In the genomic region with DNA sequence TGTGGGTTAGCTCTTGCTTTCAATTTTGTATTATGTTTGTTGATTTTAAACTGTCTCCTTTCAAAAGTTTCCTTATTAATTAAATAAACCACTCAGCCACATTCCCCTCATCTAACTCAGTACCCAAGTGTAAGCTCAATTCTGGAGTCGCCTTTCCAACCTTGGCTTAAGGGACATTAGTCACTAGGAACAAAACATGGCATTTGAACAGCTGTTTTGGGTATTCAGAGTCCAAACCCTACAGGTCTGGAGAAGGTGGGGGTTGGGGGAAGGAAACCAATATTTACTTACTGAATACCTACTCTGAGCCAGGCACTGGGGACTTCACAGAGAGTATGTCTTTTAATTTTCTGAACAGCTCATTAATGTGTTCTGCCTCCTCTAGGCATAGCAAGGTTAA, we compare ENCODE assay signal across 25 cellular contexts.
DNase-seq lines count a peak whose midpoint lies in the region; ATAC-seq and TF ChIP-seq lines count a peak whose summit lies in the region.
"Had no signal": no experiment of that assay in that cellular context is flagged by ENCODE, and none has a peak within 500 bp of the region (broad histone marks: within the 10 kb centered on the region; RNA-seq: fewer than 3 reads in every experiment).

No MANE protein-coding gene starts in this region.

- H3K36me3 Mint-ChIP-seq in nephron (ENCODE audit: low read depth), result no peaks in the 10 kb centered on the region
- H3K36me3 Mint-ChIP-seq: immature natural killer cell; stimulated activated memory B cell treated with anti-CD40 and anti-IgM and Interleukin-4, amounts not matched to agents 10 μg/mL and 1 μg/mL and 100 μg/mL, for 72 hours had no signal

- H3K4me1 ChIP-seq in adipocyte (ENCODE audit: control insufficient read depth, insufficient read depth, low read length), result peaks cover 44% of the 10 kb centered on the region

- H3K36me3 ChIP-seq in adipocyte (ENCODE audit: control insufficient read depth, insufficient read depth, low read length, severe bottlenecking), result no peaks in the 10 kb centered on the region
- H3K36me3 ChIP-seq: ascending aorta, upper lobe of left lung had no signal

- peak overlapping the region in 1 of 3 experiments; percentile 14 for H3K4me3 Mint-ChIP-seq in nephron
- H3K4me3 Mint-ChIP-seq: activated B cell treated with CpG ODN at 0.5 μM for 24 hours; activated CD8-positive, alpha-beta T cell treated with anti-CD3 and anti-CD28 coated beads, Interleukin-2, amount 10 ng/mL, durations not matched to agents 7 days and 5 days; activated T-cell treated with anti-CD3 and anti-CD28 coated beads, Interleukin-2, amount 50 U/mL, for 4 hours; immature natural killer cell; stimulated activated memory B cell treated with anti-CD40 and anti-IgM and Interleukin-4, amounts not matched to agents 10 μg/mL and 1 μg/mL and 100 μg/mL, for 72 hours had no signal

- H3K9me3 Mint-ChIP-seq in nephron, result no peaks in the 10 kb centered on the region
- H3K9me3 Mint-ChIP-seq: activated B cell treated with CpG ODN at 0.5 μM for 24 hours; activated T-cell treated with anti-CD3 and anti-CD28 coated beads, Interleukin-2, amount 50 U/mL, for 4 hours; immature natural killer cell; stimulated activated memory B cell treated with anti-CD40 and anti-IgM and Interleukin-4, amounts not matched to agents 10 μg/mL and 1 μg/mL and 100 μg/mL, for 72 hours had no signal

- no peaks in the 10 kb centered on the region for H3K27me3 Mint-ChIP-seq in nephron (ENCODE audit: low read depth)
- H3K27me3 Mint-ChIP-seq: activated B cell treated with CpG ODN at 0.5 μM for 24 hours; stimulated activated memory B cell treated with anti-CD40 and anti-IgM and Interleukin-4, amounts not matched to agents 10 μg/mL and 1 μg/mL and 100 μg/mL, for 72 hours had no signal

- peak overlapping the region in 2 of 3 experiments; percentile 26 to 87 for H3K27ac Mint-ChIP-seq in nephron
- H3K27ac Mint-ChIP-seq: activated B cell treated with CpG ODN at 0.5 μM for 24 hours; activated CD8-positive, alpha-beta T cell treated with anti-CD3 and anti-CD28 coated beads, Interleukin-2, amount 10 ng/mL, durations not matched to agents 7 days and 5 days; stimulated activated memory B cell treated with anti-CD40 and anti-IgM and Interleukin-4, amounts not matched to agents 10 μg/mL and 1 μg/mL and 100 μg/mL, for 72 hours had no signal

- no peak for ATAC-seq in GM18517 (IDR thresholded peaks at IDR 0.05; ENCODE audit: unreplicated experiment)
- ATAC-seq: activated CD8-positive, alpha-beta T cell treated with anti-CD3 and anti-CD28 coated beads, Interleukin-2, amount 10 ng/mL, durations not matched to agents 7 days and 5 days; activated T-cell treated with anti-CD3 and anti-CD28 coated beads, Interleukin-2, amount 50 U/mL, for 4 hours; left ventricle myocardium superior; mucosa of descending colon; right cardiac atrium; stimulated activated memory B cell treated with anti-CD40 and anti-IgM and Interleukin-4, amounts not matched to agents 10 μg/mL and 1 μg/mL and 100 μg/mL, for 72 hours had no signal

- no peak for TF ChIP-seq CTCF in nephron (IDR thresholded peaks at IDR 0.05; ENCODE audit: unreplicated experiment in 3 of 3)

- H3K4me1 Mint-ChIP-seq in nephron, result peaks cover 74% of the 10 kb centered on the region

- no peaks in the 10 kb centered on the region for H3K27me3 ChIP-seq in adipocyte (replicated peaks; ENCODE audit: control insufficient read depth, insufficient read depth, low read length)
- H3K27me3 ChIP-seq: ascending aorta, upper lobe of left lung had no signal

- peak; percentile 49 for DNase-seq in DMS53 treated with DMSO at 0.1 percent for 48 hours (lab: John Stamatoyannopoulos, UW; ENCODE audit: unreplicated experiment)
- DNase-seq in LHCN-M2 (ENCODE audit: low read depth), result peak; percentile 84
- peak; percentile 31 for DNase-seq in adipocyte (ENCODE audit: low read depth)
- no peak for DNase-seq in NCI-H524 treated with DMSO at 0.1 percent for 48 hours (lab: John Stamatoyannopoulos, UW)
- no peak for DNase-seq in AG08395 (ENCODE audit: low spot score)
- no peak for DNase-seq in NCI-H2227 (lab: John Stamatoyannopoulos, UW; ENCODE audit: unreplicated experiment)
- DNase-seq: activated B cell treated with CpG ODN at 0.5 μM for 24 hours; activated CD8-positive, alpha-beta T cell treated with anti-CD3 and anti-CD28 coated beads, Interleukin-2, amount 10 ng/mL, durations not matched to agents 7 days and 5 days; activated naive CD4-positive, alpha-beta T cell treated with anti-CD3 and anti-CD28 coated beads, Interleukin-2, amount 50 U/mL, for 16 hours; activated T-cell treated with anti-CD3 and anti-CD28 coated beads, Interleukin-2, amount 50 U/mL, for 4 hours; AML-193; head of caudate nucleus; immature natural killer cell; left ventricle myocardium superior; mucosa of descending colon; NCI-H1694 treated with DMSO at 0.1 percent for 48 hours; NCI-H510A; occipital lobe; right cardiac atrium; upper lobe of left lung had no signal

- no peaks in the 10 kb centered on the region for H3K9me3 ChIP-seq in adipocyte (ENCODE audit: control insufficient read depth, low read length)
- H3K9me3 ChIP-seq: ascending aorta, mucosa of descending colon, upper lobe of left lung had no signal

- no peak overlapping the region for H3K4me3 ChIP-seq in adipocyte (ENCODE audit: low read length)
- H3K4me3 ChIP-seq: ascending aorta, mucosa of descending colon, SK-N-MC, upper lobe of left lung had no signal

- no peak overlapping the region for H3K9ac ChIP-seq in adipocyte (ENCODE audit: low read length)

Comparison
In these comparisons a context has a peak if more than half of its experiments do, and no peak if none do; other contexts are left out.
1. DNase-seq: peak in DMS53 treated with DMSO at 0.1 percent for 48 hours (single experiment), LHCN-M2 (single experiment) and adipocyte (single experiment); none in NCI-H524 treated with DMSO at 0.1 percent for 48 hours (single experiment), AG08395 (single experiment) and NCI-H2227 (single experiment).